ENCODE assay signal across 1 cellular context in genomic region chr2:169670215-169670651, GRCh38.
TF ChIP-seq lines count a peak whose summit lies in the region.

No MANE protein-coding gene starts in this region.

TF ChIP-seq in K562, 482 proteins besides CTCF, POLR2A, EP300 and RAD21 (continued from another document):
- peak; percentile 25 to 33; a peak in 1 of 4 replicates for TF ChIP-seq MNT (conservative IDR thresholded peaks at IDR 0.05)
- TF ChIP-seq HNRNPH1 (optimal IDR thresholded peaks at IDR 0.05; ENCODE audit: low read depth, low read length): no peak
- no peak for TF ChIP-seq E2F8 (IDR thresholded peaks at IDR 0.05; ENCODE audit: low read depth, partially characterized antibody)
